In genomic region chr9:101333490-101333889, GRCh38 we compare ENCODE assay signal across 24 cellular contexts. TPM values are rescaled to one million over a fixed set of nuclear protein-coding genes. Genes with fewer than 3 reads are reported as not detected.
DNase-seq lines count a peak whose midpoint lies in the region; ATAC-seq and TF ChIP-seq lines count a peak whose summit lies in the region.
"Had no signal": no experiment of that assay in that cellular context is flagged by ENCODE, and none has a peak within 500 bp of the region (broad histone marks: within the 10 kb centered on the region; RNA-seq: fewer than 3 reads in every experiment).

No MANE protein-coding gene starts in this region.

- no peaks in the 10 kb centered on the region for H3K9me2 ChIP-seq in PC-3 (replicated peaks; ENCODE audit: low read length)

- in situ Hi-C loops in mammary epithelial cell (cut with MboI; ENCODE audit: low sequenced_read_pairs in 2 of 2): no loop called here

- no peaks in the 10 kb centered on the region for H3K79me1 ChIP-seq in mesendoderm (ENCODE audit: low read length)

- H3K56ac ChIP-seq in mesendoderm (ENCODE audit: low read length): no peak overlapping the region

- H4K8ac ChIP-seq in mesendoderm (ENCODE audit: low read depth, low read length): peak overlapping the region; percentile 13

- peaks cover 8% of the 10 kb centered on the region for H3K27me3 Mint-ChIP-seq in MCF 10A (ENCODE audit: insufficient read depth, unreplicated experiment)
- no peaks in the 10 kb centered on the region for H3K27me3 Mint-ChIP-seq in Caco-2 (ENCODE audit: insufficient read depth, unreplicated experiment)

- H3K27me3 ChIP-seq in mammary epithelial cell (ENCODE audit: insufficient read depth, low read length) (no peaks in the 10 kb centered on the region), PC-3 (ENCODE audit: low read length) (peaks cover 21% of the 10 kb centered on the region; the same call in 1 of the 2 replicates), mesendoderm (ENCODE audit: insufficient read depth, low read length, poor library complexity) (no peaks in the 10 kb centered on the region), MG63 (no peaks in the 10 kb centered on the region), Caco-2 (replicated peaks; ENCODE audit: control insufficient read depth, insufficient read depth, low read length) (no peaks in the 10 kb centered on the region)
- H3K27me3 ChIP-seq: BE2C; BLaER1 treated with 17β-estradiol and CSF1 and Interleukin-3, amounts not matched to agents 10 nM and 100 nM had no signal

- DNase-seq in MCF 10A (ENCODE audit: unreplicated experiment) (peak; percentile 15), mammary epithelial cell (no peak), PC-3 (peak; percentile 7), epithelial cell of esophagus (ENCODE audit: low read depth) (peak; percentile 68), mesendoderm (no peak), MG63 (no peak), Caco-2 (no peak)
- DNase-seq: ACHN; AML-193; BE2C; Calu3; CD4-positive, alpha-beta T cell; CD8-positive, alpha-beta memory T cell; DMS53; DMS79 treated with DMSO at 0.1 percent for 48 hours; GF-D8; GOT3; HFFc6 had no signal

- H3K36me3 Mint-ChIP-seq in MCF 10A (ENCODE audit: insufficient read depth, unreplicated experiment) (no peaks in the 10 kb centered on the region), Caco-2 (ENCODE audit: insufficient read depth, unreplicated experiment) (no peaks in the 10 kb centered on the region)
- H3K36me3 Mint-ChIP-seq: CD14-positive monocyte; CD8-positive, alpha-beta memory T cell had no signal

- H4K20me1 ChIP-seq in mammary epithelial cell (ENCODE audit: insufficient read depth, low read length) (no peaks in the 10 kb centered on the region), PC-3 (ENCODE audit: low read length) (no peaks in the 10 kb centered on the region)
- H4K20me1 ChIP-seq: BLaER1 treated with 17β-estradiol and CSF1 and Interleukin-3, amounts not matched to agents 10 nM and 100 nM had no signal

- CTCF ChIA-PET in MCF 10A (lab: Yijun Ruan, JAX) (interaction anchor here (0.6 kb wide), 1 partner anchor 215 kb away, joined by 3 read pairs; no protein-coding TSS in a partner anchor), mammary epithelial cell (lab: Charles Lee; ENCODE audit: low non-redundant PET) (interaction anchor here (0.6 kb wide), 1 partner anchor 9 kb away, joined by 3 read pairs; no protein-coding TSS in a partner anchor), PC-3 (lab: Charles Lee) (no interaction called here), Caco-2 (lab: Charles Lee) (no interaction called here)

- H3F3A ChIP-seq in PC-3 (ENCODE audit: low read length, unreplicated experiment): no peaks in the 10 kb centered on the region

- no peak for ATAC-seq in PC-3
- ATAC-seq in GM21825 (IDR thresholded peaks at IDR 0.05; ENCODE audit: unreplicated experiment): no peak

- H3K4me2 ChIP-seq in mammary epithelial cell (ENCODE audit: insufficient read depth, low read depth, low read length): no peak overlapping the region
- H3K4me2 ChIP-seq in PC-3 (ENCODE audit: low read length): no peak overlapping the region
- no peak overlapping the region for H3K4me2 ChIP-seq in mesendoderm (ENCODE audit: low read length)
- H3K4me2 ChIP-seq: BLaER1 treated with 17β-estradiol and CSF1 and Interleukin-3, amounts not matched to agents 10 nM and 100 nM had no signal

- intact Hi-C loops in MCF 10A (cut with micrococcal nuclease): no loop called here
- intact Hi-C loops in mammary epithelial cell (cut with micrococcal nuclease): no loop called here
- intact Hi-C loops in PC-3 (cut with micrococcal nuclease): no loop called here
- intact Hi-C loops in Caco-2 (cut with micrococcal nuclease; ENCODE audit: unreplicated experiment): no loop called here

- H3K9me3 ChIP-seq in mammary epithelial cell (replicated peaks; ENCODE audit: insufficient read depth, low read length) (no peaks in the 10 kb centered on the region), PC-3 (ENCODE audit: low read length) (no peaks in the 10 kb centered on the region), MG63 (no peaks in the 10 kb centered on the region), Caco-2 (peaks cover 13% of the 10 kb centered on the region)
- H3K9me3 ChIP-seq: BE2C, HAP-1 had no signal

- no peak overlapping the region for H3K4ac ChIP-seq in mesendoderm (ENCODE audit: low read depth, low read length)

- no peaks in the 10 kb centered on the region for H3K36me3 ChIP-seq in mammary epithelial cell (ENCODE audit: insufficient read depth, low read length)
- H3K36me3 ChIP-seq in PC-3 (ENCODE audit: low read depth, low read length): no peaks in the 10 kb centered on the region
- no peaks in the 10 kb centered on the region for H3K36me3 ChIP-seq in mesendoderm (ENCODE audit: control insufficient read depth, insufficient read depth, low read length)
- H3K36me3 ChIP-seq in MG63: no peaks in the 10 kb centered on the region
- H3K36me3 ChIP-seq in Caco-2 (ENCODE audit: control insufficient read depth, insufficient read depth, low read length): no peaks in the 10 kb centered on the region
- H3K36me3 ChIP-seq: BE2C; BLaER1 treated with 17β-estradiol and CSF1 and Interleukin-3, amounts not matched to agents 10 nM and 100 nM; HAP-1 had no signal

- H3K4me3 Mint-ChIP-seq in MCF 10A (ENCODE audit: unreplicated experiment) (no peak overlapping the region), Caco-2 (ENCODE audit: unreplicated experiment) (no peak overlapping the region)
- H3K4me3 Mint-ChIP-seq: CD14-positive monocyte; CD4-positive, alpha-beta T cell; CD8-positive, alpha-beta memory T cell; HFFc6 had no signal

- H3K79me2 ChIP-seq in mammary epithelial cell (ENCODE audit: insufficient read depth, low read length) (no peaks in the 10 kb centered on the region), PC-3 (ENCODE audit: low read length) (no peaks in the 10 kb centered on the region), mesendoderm (ENCODE audit: control insufficient read depth, insufficient read depth, low read length) (no peaks in the 10 kb centered on the region)

- no peak overlapping the region for H3K27ac Mint-ChIP-seq in MCF 10A (ENCODE audit: low read depth, unreplicated experiment)
- H3K27ac Mint-ChIP-seq in Caco-2 (ENCODE audit: unreplicated experiment): no peak overlapping the region
- H3K27ac Mint-ChIP-seq: CD14-positive monocyte; CD4-positive, alpha-beta T cell; CD8-positive, alpha-beta memory T cell; HFFc6 had no signal

- no peak for TF ChIP-seq CTCF in MCF 10A (IDR thresholded peaks at IDR 0.05; ENCODE audit: unreplicated experiment)
- no peak for TF ChIP-seq CTCF in mammary epithelial cell (conservative IDR thresholded peaks at IDR 0.05 in 1 of 2, IDR thresholded peaks at IDR 0.05 in 1 of 2; ENCODE audit: extremely low read depth in 1 of 2, insufficient read depth in 1 of 2, low read depth in 1 of 2, low read length in 2 of 2)
- TF ChIP-seq CTCF in PC-3 (conservative IDR thresholded peaks at IDR 0.05; ENCODE audit: low read depth, low read length): no peak
- TF ChIP-seq CTCF in epithelial cell of esophagus (IDR thresholded peaks at IDR 0.05; ENCODE audit: insufficient read depth, low read depth, low read length, missing control alignments): no peak
- TF ChIP-seq CTCF in Caco-2 (IDR thresholded peaks at IDR 0.05; ENCODE audit: insufficient read depth in 1 of 2, low read depth in 1 of 2, low read length in 1 of 2, severe bottlenecking in 1 of 2, unreplicated experiment in 1 of 2): no peak

- no peaks in the 10 kb centered on the region for H3K4me1 ChIP-seq in mammary epithelial cell (ENCODE audit: insufficient read depth, low read length)
- no peaks in the 10 kb centered on the region for H3K4me1 ChIP-seq in PC-3 (ENCODE audit: insufficient read depth, low read length)
- H3K4me1 ChIP-seq in mesendoderm (ENCODE audit: control insufficient read depth, low read depth, low read length): no peaks in the 10 kb centered on the region
- H3K4me1 ChIP-seq in Caco-2: peaks cover 9% of the 10 kb centered on the region
- H3K4me1 ChIP-seq: BE2C; BLaER1 treated with 17β-estradiol and CSF1 and Interleukin-3, amounts not matched to agents 10 nM and 100 nM; HAP-1 had no signal

- POLR2A ChIA-PET in MCF 10A (lab: Yijun Ruan, JAX) (no interaction called here), PC-3 (lab: Charles Lee; ENCODE audit: unreplicated experiment) (no interaction called here), Caco-2 (lab: Charles Lee) (no interaction called here)

- H3K18ac ChIP-seq in mesendoderm (ENCODE audit: low read length): no peak overlapping the region

- H2BK15ac ChIP-seq in mesendoderm (replicated peaks; ENCODE audit: low read depth): no peak overlapping the region

- dilution Hi-C loops in mammary epithelial cell (cut with HindIII; ENCODE audit: low sequenced_read_pairs): no loop called here

- H3K4me3 ChIP-seq in mammary epithelial cell (replicated peaks in 1 of 3; ENCODE audit: insufficient read depth in 1 of 3, low read depth in 2 of 3, low read length in 3 of 3) (no peak overlapping the region), PC-3 (ENCODE audit: low read length) (no peak overlapping the region), epithelial cell of esophagus (ENCODE audit: low read length) (no peak overlapping the region), mesendoderm (ENCODE audit: low read length) (no peak overlapping the region), MG63 (no peak overlapping the region), Caco-2 (ENCODE audit: low read depth, low read length) (no peak overlapping the region)
- H3K4me3 ChIP-seq: BLaER1 treated with 17β-estradiol and CSF1 and Interleukin-3, amounts not matched to agents 10 nM and 100 nM; HAP-1 had no signal

- H2BK120ac ChIP-seq in mesendoderm (ENCODE audit: low read depth, low read length): no peak overlapping the region

- no peak overlapping the region for H2BK5ac ChIP-seq in mesendoderm (ENCODE audit: low read length)

- H3K4me1 Mint-ChIP-seq in MCF 10A (ENCODE audit: insufficient read depth, unreplicated experiment) (no peaks in the 10 kb centered on the region), Caco-2 (ENCODE audit: low read depth, unreplicated experiment) (no peaks in the 10 kb centered on the region)
- H3K4me1 Mint-ChIP-seq: CD14-positive monocyte; CD8-positive, alpha-beta memory T cell had no signal

- H3K9me3 Mint-ChIP-seq in MCF 10A (ENCODE audit: unreplicated experiment) (no peaks in the 10 kb centered on the region), Caco-2 (ENCODE audit: unreplicated experiment) (peaks cover 8% of the 10 kb centered on the region)
- H3K9me3 Mint-ChIP-seq: CD4-positive, alpha-beta T cell; CD8-positive, alpha-beta memory T cell; HFFc6 had no signal

- no peak overlapping the region for H3K23ac ChIP-seq in mesendoderm (ENCODE audit: low read length)

- H3K27ac ChIP-seq in mammary epithelial cell (ENCODE audit: insufficient read depth, low read depth, low read length): no peak overlapping the region
- H3K27ac ChIP-seq in PC-3 (ENCODE audit: low read length): no peak overlapping the region
- H3K27ac ChIP-seq in mesendoderm (ENCODE audit: low read depth, low read length): no peak overlapping the region
- H3K27ac ChIP-seq: 22Rv1; BLaER1 treated with 17β-estradiol and CSF1 and Interleukin-3, amounts not matched to agents 10 nM and 100 nM had no signal

- no peak overlapping the region for H4K5ac ChIP-seq in mesendoderm (ENCODE audit: low read length)

- H2AFZ ChIP-seq in mammary epithelial cell (ENCODE audit: low read depth, low read length) (no peak overlapping the region), PC-3 (ENCODE audit: low read length) (no peak overlapping the region)

- no peak overlapping the region for H2AK5ac ChIP-seq in mesendoderm (ENCODE audit: low read length)

- WGBS in mammary epithelial cell (ENCODE audit: low coverage, missing lambda C conversion rate): 73% methylated on average over 4 of the region's 4 CpGs
- WGBS in mesendoderm (ENCODE audit: extremely low coverage, insufficient coverage, low lambda C conversion rate): no CpG with 5 or more reads among the region's 4 CpGs

- H3K9ac ChIP-seq in mammary epithelial cell (ENCODE audit: insufficient read depth, low read length) (no peak overlapping the region), PC-3 (ENCODE audit: low read length) (no peak overlapping the region), mesendoderm (ENCODE audit: low read length) (no peak overlapping the region)
- H3K9ac ChIP-seq: BLaER1 treated with 17β-estradiol and CSF1 and Interleukin-3, amounts not matched to agents 10 nM and 100 nM had no signal

- no TSS peak for BruUV-seq in MCF 10A (replicated peaks; lab: Mats Ljungman, UMichigan)
- BruUV-seq in mammary epithelial cell (replicated peaks; lab: Mats Ljungman, UMichigan): no TSS peak
- BruUV-seq in PC-3 (replicated peaks; lab: Mats Ljungman, UMichigan): no TSS peak
- BruUV-seq in Caco-2 (replicated peaks; lab: Mats Ljungman, UMichigan): no TSS peak

RNA-seq across cellular contexts. Expression of gene BAAT, which starts 51.3 kb away (rescaled TPM):
- total RNA-seq in MCF 10A (2022) (0.14 and 0.15 TPM in 2 replicates), mammary epithelial cell (under 1 TPM; 0.09 to 0.17 TPM), PC-3 (2014; rRNA removed) (0.07 TPM in 1 of 2 replicates, not detected in the other), Caco-2 (2022) (1.1 and 1.3 TPM in 2 replicates)
- 0.02 TPM for polyA plus RNA-seq in mammary epithelial cell
- polyA minus RNA-seq in mammary epithelial cell: not detected
- polyA plus RNA-seq in mesendoderm (2013, experiment 1 of 2): 0.20 TPM
- 0.13 TPM for polyA plus RNA-seq in mesendoderm (2013, experiment 2 of 2)
- total RNA-seq in MG63 (2014; rRNA removed; shearing (Covaris generic); ENCODE audit: low replicate concordance): 0.13 TPM in 1 of 2 replicates, not detected in the other
- total RNA-seq: CD4-positive, alpha-beta T cell; CD8-positive, alpha-beta memory T cell; G401 had no signal
- polyA plus RNA-seq: CD14-positive monocyte had no signal

Comparison
In these comparisons a context has a peak if more than half of its experiments do, and no peak if none do; other contexts are left out.
1. DNase-seq: peak in MCF 10A (single experiment), PC-3 (single experiment) and epithelial cell of esophagus (single experiment); none in mammary epithelial cell (single experiment), mesendoderm (single experiment), MG63 (single experiment) and Caco-2 (0 of 2).
2. CTCF ChIA-PET loops: an anchor here in MCF 10A (0.6 kb wide) and mammary epithelial cell (0.6 kb wide); none called in PC-3 and Caco-2.